Comparison of ENCODE assay signal across 37 cellular contexts in genomic region chr14:95049952-95050351, GRCh38.
"Had no signal": no experiment of that assay in that cellular context is flagged by ENCODE, and none has a peak within 500 bp of the region (broad histone marks: within the 10 kb centered on the region; RNA-seq: fewer than 3 reads in every experiment).

No MANE protein-coding gene starts in this region.

- FAIRE-seq: astrocyte, bronchial epithelial cell had no signal

- H3K27me3 ChIP-seq: ascending aorta, body of pancreas, brain microvascular endothelial cell, breast epithelium had no signal

- H3K27ac ChIP-seq: adrenal gland, ascending aorta, body of pancreas, brain microvascular endothelial cell, breast epithelium, cardiac muscle cell had no signal

- H3K4me1 Mint-ChIP-seq: activated naive CD4-positive, alpha-beta T cell treated with anti-CD3 and anti-CD28 coated beads, Interleukin-2, amount 10 ng/mL, durations not matched to agents 7 days and 5 days; activated naive CD4-positive, alpha-beta T cell treated with anti-CD3 and anti-CD28 coated beads, Interleukin-2, amount 50 U/mL, for 24 hours; activated naive CD8-positive, alpha-beta T cell treated with anti-CD3 and anti-CD28 coated beads for 36 hours; activated naive CD8-positive, alpha-beta T cell treated with anti-CD3 and anti-CD28 coated beads, Interleukin-2, amount 10 ng/mL, durations not matched to agents 7 days and 5 days; activated naive CD8-positive, alpha-beta T cell treated with anti-CD3 and anti-CD28 coated beads, Interleukin-2, amount 50 U/mL, for 24 hours; activated T-helper 17 cell treated with anti-CD3 and anti-CD28 coated beads, Interleukin-2, amount 50 U/mL, for 72 hours; central memory CD8-positive, alpha-beta T cell had no signal

- ATAC-seq: activated naive CD4-positive, alpha-beta T cell treated with anti-CD3 and anti-CD28 coated beads, Interleukin-2, amount 50 U/mL, for 72 hours; activated naive CD8-positive, alpha-beta T cell treated with anti-CD3 and anti-CD28 coated beads, Interleukin-2, amount 50 U/mL, for 24 hours; activated T-cell treated with anti-CD3 and anti-CD28 coated beads, Interleukin-2, amount 50 U/mL, for 4 hours; activated T-cell treated with anti-CD3 and anti-CD28 coated beads, Interleukin-2, amount 50 U/mL, for 72 hours; activated T-helper 17 cell treated with anti-CD3 and anti-CD28 coated beads, Interleukin-2, amount 50 U/mL, for 72 hours; body of pancreas had no signal

- H3K9me3 ChIP-seq: adrenal gland, ascending aorta, body of pancreas, breast epithelium had no signal

- H3K4me3 ChIP-seq: adrenal gland, ascending aorta, body of pancreas, breast epithelium, cardiac muscle cell had no signal

- H3K4me1 ChIP-seq: adrenal gland, ascending aorta, body of pancreas, breast epithelium had no signal

- H3K27me3 Mint-ChIP-seq: activated naive CD8-positive, alpha-beta T cell treated with anti-CD3 and anti-CD28 coated beads for 36 hours had no signal

- DNase-seq: activated effector memory CD4-positive, alpha-beta T cell treated with Interleukin-2 at 50 U/mL for 16 hours; activated gamma-delta T cell; activated gamma-delta T cell treated with Interleukin-2 at 50 U/mL for 16 hours; activated naive CD4-positive, alpha-beta T cell; activated naive CD4-positive, alpha-beta T cell treated with anti-CD3 and anti-CD28 coated beads for 36 hours; activated naive CD4-positive, alpha-beta T cell treated with anti-CD3 and anti-CD28 coated beads, Interleukin-2, amount 50 U/mL, for 16 hours; activated naive CD4-positive, alpha-beta T cell treated with Interleukin-2 at 50 U/mL for 16 hours; activated naive CD8-positive, alpha-beta T cell treated with anti-CD3 and anti-CD28 coated beads for 36 hours; activated naive CD8-positive, alpha-beta T cell treated with anti-CD3 and anti-CD28 coated beads, Interleukin-2, amount 10 ng/mL, durations not matched to agents 7 days and 5 days; activated naive CD8-positive, alpha-beta T cell treated with anti-CD3 and anti-CD28 coated beads, Interleukin-2, amount 50 U/mL, for 24 hours; activated T-cell treated with anti-CD3 and anti-CD28 coated beads, Interleukin-2, amount 50 U/mL, for 1 hour; activated T-cell treated with anti-CD3 and anti-CD28 coated beads, Interleukin-2, amount 50 U/mL, for 24 hours; activated T-cell treated with anti-CD3 and anti-CD28 coated beads, Interleukin-2, amount 50 U/mL, for 4 hours; activated T-cell treated with anti-CD3 and anti-CD28 coated beads, Interleukin-2, amount 50 U/mL, for 72 hours; adrenal gland; amniotic stem cell; amygdala; anterior cingulate cortex; aorta; body of pancreas; brain microvascular endothelial cell; caudate nucleus; central memory CD4-positive, alpha-beta T cell; cerebellar nuclear complex had no signal

- H3K9me3 Mint-ChIP-seq: activated naive CD4-positive, alpha-beta T cell treated with anti-CD3 and anti-CD28 coated beads for 36 hours; activated naive CD4-positive, alpha-beta T cell treated with anti-CD3 and anti-CD28 coated beads, Interleukin-2, amount 10 ng/mL, durations not matched to agents 7 days and 5 days; activated naive CD4-positive, alpha-beta T cell treated with anti-CD3 and anti-CD28 coated beads, Interleukin-2, amount 50 U/mL, for 24 hours; activated naive CD4-positive, alpha-beta T cell treated with anti-CD3 and anti-CD28 coated beads, Interleukin-2, amount 50 U/mL, for 72 hours; activated naive CD8-positive, alpha-beta T cell treated with anti-CD3 and anti-CD28 coated beads for 36 hours; activated naive CD8-positive, alpha-beta T cell treated with anti-CD3 and anti-CD28 coated beads, Interleukin-2, amount 10 ng/mL, durations not matched to agents 7 days and 5 days; activated naive CD8-positive, alpha-beta T cell treated with anti-CD3 and anti-CD28 coated beads, Interleukin-2, amount 50 U/mL, for 24 hours; activated T-cell treated with anti-CD3 and anti-CD28 coated beads, Interleukin-2, amount 50 U/mL, for 24 hours; activated T-cell treated with anti-CD3 and anti-CD28 coated beads, Interleukin-2, amount 50 U/mL, for 4 hours; activated T-cell treated with anti-CD3 and anti-CD28 coated beads, Interleukin-2, amount 50 U/mL, for 72 hours; activated T-helper 1 cell treated with anti-CD3 and anti-CD28 coated beads, Interleukin-12 subunit alpha, Interleukin-12 subunit beta, Interleukin-2, Interleukin-4 antibody, amounts not matched to agents 30 ng/mL and 10 ng/mL and 1 ng/mL, durations not matched to agents 14 hours and 24 hours and 36 hours; activated T-helper 17 cell treated with anti-CD3 and anti-CD28 coated beads, Interleukin-2, amount 50 U/mL, for 72 hours; activated T-helper 2 cell treated with anti-CD3 and anti-CD28 coated beads, Interferon-gamma antibody, Interleukin-2, Interleukin-4, amounts not matched to agents 10 μg/mL and 5 μg/mL and 100 μg/mL, durations not matched to agents 14 hours and 24 hours and 36 hours; central memory CD8-positive, alpha-beta T cell had no signal

- H3K36me3 ChIP-seq: adrenal gland, ascending aorta, brain microvascular endothelial cell, breast epithelium, cardiac muscle cell had no signal

- H3K27ac Mint-ChIP-seq: activated naive CD4-positive, alpha-beta T cell treated with anti-CD3 and anti-CD28 coated beads for 36 hours; activated naive CD4-positive, alpha-beta T cell treated with anti-CD3 and anti-CD28 coated beads, Interleukin-2, amount 10 ng/mL, durations not matched to agents 7 days and 5 days; activated naive CD4-positive, alpha-beta T cell treated with anti-CD3 and anti-CD28 coated beads, Interleukin-2, amount 50 U/mL, for 24 hours; activated naive CD8-positive, alpha-beta T cell; activated naive CD8-positive, alpha-beta T cell treated with anti-CD3 and anti-CD28 coated beads for 36 hours; activated naive CD8-positive, alpha-beta T cell treated with anti-CD3 and anti-CD28 coated beads, Interleukin-2, amount 10 ng/mL, durations not matched to agents 7 days and 5 days; activated naive CD8-positive, alpha-beta T cell treated with anti-CD3 and anti-CD28 coated beads, Interleukin-2, amount 50 U/mL, for 24 hours; activated T-cell treated with anti-CD3 and anti-CD28 coated beads, Interleukin-2, amount 50 U/mL, for 24 hours; activated T-cell treated with anti-CD3 and anti-CD28 coated beads, Interleukin-2, amount 50 U/mL, for 72 hours; activated T-helper 1 cell treated with anti-CD3 and anti-CD28 coated beads, Interleukin-12 subunit alpha, Interleukin-12 subunit beta, Interleukin-2, Interleukin-4 antibody, amounts not matched to agents 30 ng/mL and 10 ng/mL and 1 ng/mL, durations not matched to agents 14 hours and 24 hours and 36 hours; activated T-helper 17 cell treated with anti-CD3 and anti-CD28 coated beads, Interleukin-2, amount 50 U/mL, for 72 hours; activated T-helper 2 cell treated with anti-CD3 and anti-CD28 coated beads, Interferon-gamma antibody, Interleukin-2, Interleukin-4, amounts not matched to agents 10 μg/mL and 5 μg/mL and 100 μg/mL, durations not matched to agents 14 hours and 24 hours and 36 hours had no signal

- H3K4me3 Mint-ChIP-seq: activated naive CD4-positive, alpha-beta T cell treated with anti-CD3 and anti-CD28 coated beads for 36 hours; activated naive CD4-positive, alpha-beta T cell treated with anti-CD3 and anti-CD28 coated beads, Interleukin-2, amount 10 ng/mL, durations not matched to agents 7 days and 5 days; activated naive CD4-positive, alpha-beta T cell treated with anti-CD3 and anti-CD28 coated beads, Interleukin-2, amount 50 U/mL, for 24 hours; activated naive CD8-positive, alpha-beta T cell; activated naive CD8-positive, alpha-beta T cell treated with anti-CD3 and anti-CD28 coated beads for 36 hours; activated naive CD8-positive, alpha-beta T cell treated with anti-CD3 and anti-CD28 coated beads, Interleukin-2, amount 10 ng/mL, durations not matched to agents 7 days and 5 days; activated naive CD8-positive, alpha-beta T cell treated with anti-CD3 and anti-CD28 coated beads, Interleukin-2, amount 50 U/mL, for 24 hours; activated T-cell treated with anti-CD3 and anti-CD28 coated beads, Interleukin-2, amount 50 U/mL, for 24 hours; activated T-cell treated with anti-CD3 and anti-CD28 coated beads, Interleukin-2, amount 50 U/mL, for 4 hours; activated T-cell treated with anti-CD3 and anti-CD28 coated beads, Interleukin-2, amount 50 U/mL, for 72 hours; activated T-helper 1 cell treated with anti-CD3 and anti-CD28 coated beads, Interleukin-12 subunit alpha, Interleukin-12 subunit beta, Interleukin-2, Interleukin-4 antibody, amounts not matched to agents 30 ng/mL and 10 ng/mL and 1 ng/mL, durations not matched to agents 14 hours and 24 hours and 36 hours; activated T-helper 17 cell treated with anti-CD3 and anti-CD28 coated beads, Interleukin-2, amount 50 U/mL, for 72 hours; central memory CD8-positive, alpha-beta T cell had no signal
